9 cellular contexts compared by ENCODE assay signal in the genomic region with DNA sequence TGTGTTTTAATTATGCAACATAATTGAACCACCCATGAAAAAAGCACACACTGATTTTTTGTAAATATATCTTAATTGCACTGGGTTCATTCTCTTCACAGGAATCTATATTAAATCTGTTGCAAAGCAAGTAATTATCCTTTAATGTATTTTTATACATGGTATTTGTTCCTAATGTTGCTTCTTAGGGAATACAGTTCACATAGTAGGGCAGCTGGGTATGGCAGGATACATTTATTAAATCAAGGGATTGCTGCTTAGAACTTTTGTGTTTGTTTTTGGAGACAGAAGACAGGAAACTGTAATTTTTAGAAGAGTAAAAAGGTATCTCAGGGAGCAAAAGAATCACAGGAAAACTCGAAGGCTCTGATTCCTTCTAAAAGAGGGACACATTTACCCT. TPM values are rescaled to one million over a fixed set of nuclear protein-coding genes. Genes with fewer than 3 reads are reported as not detected.
DNase-seq lines count a peak whose midpoint lies in the region; FAIRE-seq and TF ChIP-seq lines count a peak whose summit lies in the region.
"Had no signal": no experiment of that assay in that cellular context is flagged by ENCODE, and none has a peak within 500 bp of the region (broad histone marks: within the 10 kb centered on the region; RNA-seq: fewer than 3 reads in every experiment).

No MANE protein-coding gene starts in this region.

- intact Hi-C loops in prostate gland (cut with DNase I), result no loop called here

- CTCF ChIA-PET in RWPE1 (lab: Yijun Ruan, JAX), result no interaction called here

- H3K4me2 ChIP-seq in DOHH2 (ENCODE audit: low read length), result peak overlapping the region; percentile 81

- no peaks in the 10 kb centered on the region for H3F3A ChIP-seq in DOHH2 (ENCODE audit: control insufficient read depth, insufficient read depth)

- 0 out of 2 replicates have a peak, but pooled peaks cover under 1% of the 10 kb centered on the region for H3K36me3 ChIP-seq in DOHH2 (ENCODE audit: control insufficient read depth, low read length)
- no peaks in the 10 kb centered on the region for H3K36me3 ChIP-seq in prostate gland

- 3% methylated on average over 1 of the region's 1 CpG for WGBS in prostate gland

- no peaks in the 10 kb centered on the region for H4K20me1 ChIP-seq in DOHH2 (ENCODE audit: control insufficient read depth, insufficient read depth, low read depth, low read length)

- peak overlapping the region; percentile 96 for H3K4me3 ChIP-seq in DOHH2 (ENCODE audit: low read length)
- H3K4me3 ChIP-seq in epithelial cell of proximal tubule (ENCODE audit: low read depth, low read length), result peak overlapping the region; percentile 80
- peak overlapping the region; percentile 97 to 98 for H3K4me3 ChIP-seq in prostate gland

- no peak for TF ChIP-seq POLR2A in prostate gland (IDR thresholded peaks at IDR 0.05)
- TF ChIP-seq POLR2A in GM12892 (IDR thresholded peaks at IDR 0.05; ENCODE audit: low read depth, low read length), result no peak

- H3K9me2 ChIP-seq in DOHH2 (replicated peaks; ENCODE audit: control insufficient read depth, low read length), result no peaks in the 10 kb centered on the region

- no peak for FAIRE-seq in GM12892 (lab: Jason Lieb, UNC)
- FAIRE-seq: colon had no signal

- peaks cover 36% of the 10 kb centered on the region for H3K79me2 ChIP-seq in DOHH2 (ENCODE audit: control insufficient read depth, low read length)

- POLR2A ChIA-PET in RWPE1 (lab: Yijun Ruan, JAX; ENCODE audit: low non-redundant PET), result no interaction called here

- no peak for TF ChIP-seq CTCF in DOHH2 (IDR thresholded peaks at IDR 0.05; ENCODE audit: low read depth, low read length, poor library complexity, severe bottlenecking)
- no peak for TF ChIP-seq CTCF in RWPE1 (conservative IDR thresholded peaks at IDR 0.05; ENCODE audit: low read depth)
- no peak for TF ChIP-seq CTCF in epithelial cell of proximal tubule (conservative IDR thresholded peaks at IDR 0.05; ENCODE audit: low read depth, low read length)
- TF ChIP-seq CTCF in prostate gland (IDR thresholded peaks at IDR 0.05), result no peak

- H3K27me3 ChIP-seq in DOHH2 (ENCODE audit: control insufficient read depth, low read length), result no peaks in the 10 kb centered on the region
- H3K27me3 ChIP-seq in prostate gland (replicated peaks; ENCODE audit: insufficient read depth), result no peaks in the 10 kb centered on the region

- H3K4me1 ChIP-seq in DOHH2 (ENCODE audit: control insufficient read depth, low read length) (peaks cover 31% of the 10 kb centered on the region), prostate gland (replicated peaks) (no peaks in the 10 kb centered on the region)

- H3K9me3 ChIP-seq in DOHH2 (ENCODE audit: control insufficient read depth, insufficient read depth, low read length) (no peaks in the 10 kb centered on the region), prostate gland (no peaks in the 10 kb centered on the region)

- H3K27ac ChIP-seq in DOHH2 (ENCODE audit: low read depth, low read length) (peak overlapping the region; percentile 60), RWPE1 (peak overlapping the region; percentile 87), prostate gland (peak overlapping the region; percentile 98)

- peak; percentile 13 for DNase-seq in RWPE1 (ENCODE audit: low spot score)
- no peak for DNase-seq in epithelial cell of proximal tubule (ENCODE audit: low read depth)
- no peak for DNase-seq in prostate gland (ENCODE audit: low spot score)
- DNase-seq in DMS114 treated with DMSO at 0.1 percent for 48 hours (lab: John Stamatoyannopoulos, UW; ENCODE audit: unreplicated experiment), result no peak
- no peak for DNase-seq in stimulated activated CD4-positive, alpha-beta T cell treated with anti-CD3 and anti-CD28 coated beads, Interleukin-2, amount 100 ng/mL, for 24 hours
- no peak for DNase-seq in DMS79 (lab: John Stamatoyannopoulos, UW)
- no peak for DNase-seq in GM12892 (ENCODE audit: insufficient read length)

RNA-seq across cellular contexts. Expression of gene SMIM13, which starts 1.0 kb away (rescaled TPM):
- total RNA-seq in epithelial cell of proximal tubule (8.6 and 15.3 TPM in 2 replicates), prostate gland (1 to 10 TPM; 4.4 to 7.2 TPM)
- 4.0 TPM for polyA plus RNA-seq in GM12892 (2012; ENCODE audit: missing spikeins)

RNA-seq across cellular contexts. Expression of gene ERVFRD-1, which starts 18.9 kb away (rescaled TPM):
- not detected in 2 replicates for total RNA-seq in epithelial cell of proximal tubule
- total RNA-seq in prostate gland, result not detected
- polyA plus RNA-seq in GM12892 (2012; ENCODE audit: missing spikeins), result 0.55 TPM

RNA-seq across cellular contexts. Expression of gene ELOVL2, which starts 48.5 kb away (rescaled TPM):
- total RNA-seq in epithelial cell of proximal tubule (1.3 and 1.4 TPM in 2 replicates), prostate gland (10 to 100 TPM; 15.5 to 17.9 TPM)
- polyA plus RNA-seq in GM12892 (2012; ENCODE audit: missing spikeins), result not detected
